8 cellular contexts compared by ENCODE assay signal in genomic region chr5:140690941-140691924, GRCh38. TPM values are rescaled to one million over a fixed set of nuclear protein-coding genes. Genes with fewer than 3 reads are reported as not detected.
A peak's percentile ranks its signal among the peaks of the same experiment; 100 is the strongest.
DNase-seq lines count a peak whose midpoint lies in the region; ATAC-seq and TF ChIP-seq lines count a peak whose summit lies in the region.

Gene HARS1, minus strand, starts transcription at chr5:140691370. Its CDS starts 66 bp downstream, at chr5:140691304.
Gene HARS2, plus strand, starts transcription at chr5:140691455. Its CDS starts 194 bp downstream, at chr5:140691649.

- ATAC-seq in HG02678 (IDR thresholded peaks at IDR 0.05; ENCODE audit: unreplicated experiment) = peak; percentile 97

- H3K4me1 ChIP-seq in adipocyte (ENCODE audit: control insufficient read depth, insufficient read depth, low read length) = peaks cover 30% of the 10 kb centered on the region
- peaks cover 9% of the 10 kb centered on the region for H3K4me1 ChIP-seq in cardiac muscle cell (ENCODE audit: low read depth)
- H3K4me1 ChIP-seq in parathyroid adenoma = peaks cover 5% of the 10 kb centered on the region
- peaks cover 0 to 38% (median 20%) of the 10 kb centered on the region in 4 donors for H3K4me1 ChIP-seq in tibial nerve

- peak within 1 kb of the TSS; percentile 76 for H2AFZ ChIP-seq in parathyroid adenoma

- H3K4me3 ChIP-seq in GM12864 (ENCODE audit: low read depth, low read length) (peak within 1 kb of the TSS; percentile 89), adipocyte (ENCODE audit: low read length) (peak within 1 kb of the TSS; percentile 92), cardiac muscle cell (peak within 1 kb of the TSS; percentile 63), parathyroid adenoma (ENCODE audit: low read depth, low read length) (peak within 1 kb of the TSS; percentile 89), tibial nerve (peak within 1 kb of the TSS; percentile 51 to 91 (median 78))

- H3K79me2 ChIP-seq in parathyroid adenoma = peaks cover 29% of the 10 kb centered on the region

- no peaks in the 10 kb centered on the region for H3K27me3 ChIP-seq in adipocyte (replicated peaks; ENCODE audit: control insufficient read depth, insufficient read depth, low read length)
- no peaks in the 10 kb centered on the region for H3K27me3 ChIP-seq in cardiac muscle cell
- no peaks in the 10 kb centered on the region for H3K27me3 ChIP-seq in parathyroid adenoma (ENCODE audit: control insufficient read depth, insufficient read depth, low read length)
- H3K27me3 ChIP-seq in tibial nerve = no peaks in the 10 kb centered on the region

- peak within 1 kb of the TSS; percentile 99 for H3K4me2 ChIP-seq in parathyroid adenoma (ENCODE audit: low read length)

- no peaks in the 10 kb centered on the region for H3K9me3 ChIP-seq in adipocyte (ENCODE audit: control insufficient read depth, low read length)
- H3K9me3 ChIP-seq in cardiac muscle cell (ENCODE audit: low read depth) = no peaks in the 10 kb centered on the region
- no peaks in the 10 kb centered on the region for H3K9me3 ChIP-seq in parathyroid adenoma (ENCODE audit: control insufficient read depth, low read length)
- H3K9me3 ChIP-seq in tibial nerve = no peaks in the 10 kb centered on the region

- H3K36me3 ChIP-seq in adipocyte (ENCODE audit: control insufficient read depth, insufficient read depth, low read length, severe bottlenecking) (peaks cover 36% of the 10 kb centered on the region), cardiac muscle cell (peaks cover 25% of the 10 kb centered on the region), parathyroid adenoma (ENCODE audit: control insufficient read depth, insufficient read depth, low read length) (no peaks in the 10 kb centered on the region), tibial nerve (peaks cover 0 to 58% (median 8%) of the 10 kb centered on the region in 3 donors)

- no peak for TF ChIP-seq CTCF in GM12864 (IDR thresholded peaks at IDR 0.05; ENCODE audit: low read depth, low read length, missing control alignments)
- TF ChIP-seq CTCF in cardiac muscle cell (IDR thresholded peaks at IDR 0.05; ENCODE audit: low read depth, low read length) = no peak
- peak; percentile 5 for TF ChIP-seq CTCF in parathyroid adenoma (IDR thresholded peaks at IDR 0.05)
- TF ChIP-seq CTCF in tibial nerve (IDR thresholded peaks at IDR 0.05) = peak in 1 of 5 experiments; percentile 32

- DNase-seq in GM12864 (ENCODE audit: low read depth) (peak; percentile 83), NCI-H128 (lab: John Stamatoyannopoulos, UW; ENCODE audit: unreplicated experiment) (peak; percentile 69), SW480 (ENCODE audit: low spot score) (peak; percentile 98), adipocyte (ENCODE audit: low read depth) (peak; percentile 98), cardiac muscle cell (ENCODE audit: low read depth in 1 of 2, low spot score in 1 of 2) (peak; percentile 95), tibial nerve (ENCODE audit: low spot score in 2 of 2) (peak; percentile 72 to 79)

- no peak for TF ChIP-seq POLR2A in tibial nerve (IDR thresholded peaks at IDR 0.05)

- H3K9ac ChIP-seq in adipocyte (ENCODE audit: low read length) (peak within 1 kb of the TSS; percentile 96), parathyroid adenoma (peak within 1 kb of the TSS; percentile 20)

- 0 to 1% methylated on average over 41 to 61 of the region's 61 CpGs for WGBS in tibial nerve, 2 donors

- H3K27ac ChIP-seq in cardiac muscle cell = peak within 1 kb of the TSS; percentile 75
- peak within 1 kb of the TSS; percentile 82 for H3K27ac ChIP-seq in parathyroid adenoma
- H3K27ac ChIP-seq in tibial nerve = peak within 1 kb of the TSS in 3 of 4 donors; percentile 85 to 89 (median 87)

- TF ChIP-seq EP300 in tibial nerve (IDR thresholded peaks at IDR 0.05) = peak; percentile 39 to 84

RNA-seq across cellular contexts. Expression of gene HARS1, which starts in this region (rescaled TPM):
- total RNA-seq in cardiac muscle cell = 43.0 and 50.1 TPM in 2 replicates
- polyA plus RNA-seq in cardiac muscle cell = 72.9 and 94.1 TPM in 2 replicates
- total RNA-seq in tibial nerve = 10 to 100 TPM; 45.4 to 63.9 (median 48.6) TPM

RNA-seq across cellular contexts. Expression of gene HARS2, which starts in this region (rescaled TPM):
- total RNA-seq in cardiac muscle cell = 27.8 and 30.9 TPM in 2 replicates
- polyA plus RNA-seq in cardiac muscle cell = 33.6 and 39.9 TPM in 2 replicates
- total RNA-seq in tibial nerve = 10 to 100 TPM; 33.9 to 41.2 (median 35.1) TPM

Comparison
In these comparisons a context has a peak if more than half of its experiments do, and no peak if none do; other contexts are left out.
1. Peak in every context shown above with its lines: DNase-seq, ATAC-seq, H3K4me3 ChIP-seq and H3K27ac ChIP-seq.